Comparison of ENCODE assay signal across 22 cellular contexts in the genomic region with DNA sequence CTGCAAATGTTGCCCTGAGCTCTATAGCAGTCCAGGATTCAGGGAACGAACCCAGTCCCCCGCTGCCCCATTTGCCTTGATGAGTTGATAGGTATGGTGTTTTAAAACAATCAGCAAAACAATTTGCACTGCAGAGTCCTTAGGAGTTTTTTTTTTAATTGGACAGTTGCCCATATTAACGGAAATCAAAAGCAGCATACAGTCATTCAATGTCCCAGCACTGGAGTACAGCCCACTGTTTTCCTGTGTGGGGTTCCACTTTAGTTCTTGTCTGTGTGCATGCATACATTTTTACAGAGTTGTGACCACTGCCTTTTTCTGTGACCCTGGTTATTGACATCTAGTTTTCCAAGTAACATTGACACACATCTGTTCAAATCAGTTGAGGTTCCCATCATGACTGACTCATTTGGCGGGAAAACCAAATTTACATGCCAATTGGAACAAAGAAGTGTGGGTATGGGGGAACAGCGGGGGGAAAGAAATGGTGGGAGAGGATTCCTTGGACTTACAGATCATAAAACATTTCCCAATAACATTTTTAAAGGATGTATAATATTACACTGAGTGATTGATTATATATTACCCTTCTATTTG.
DNase-seq lines count a peak whose midpoint lies in the region; ATAC-seq and TF ChIP-seq lines count a peak whose summit lies in the region.
"Had no signal": no experiment of that assay in that cellular context is flagged by ENCODE, and none has a peak within 500 bp of the region (broad histone marks: within the 10 kb centered on the region; RNA-seq: fewer than 3 reads in every experiment).

No MANE protein-coding gene starts in this region.

- peaks cover 86% of the 10 kb centered on the region for H3K27me3 ChIP-seq in BLaER1
- H3K27me3 ChIP-seq in HUES48 (ENCODE audit: control insufficient read depth, insufficient read depth, low read length) = peaks cover 44% of the 10 kb centered on the region

- no peaks in the 10 kb centered on the region for H3K9me3 Mint-ChIP-seq in WTC11
- no peaks in the 10 kb centered on the region for H3K9me3 Mint-ChIP-seq in activated CD4-positive, alpha-beta T cell treated with anti-CD3 and anti-CD28 coated beads for 36 hours (ENCODE audit: low read depth)
- H3K9me3 Mint-ChIP-seq: activated CD4-positive, alpha-beta T cell treated with anti-CD3 and anti-CD28 coated beads, Interleukin-2, amount 10 ng/mL, durations not matched to agents 24 days and 14 days; immature natural killer cell; natural killer cell treated with Interleukin-12 subunit alpha and Interleukin-12 subunit beta and Interleukin-15 and Interleukin-18, amount 100 ng/mL, for 72 hours; stimulated activated effector memory CD8-positive, alpha-beta T cell treated with anti-CD3 and anti-CD28 coated beads, Interleukin-12 subunit alpha, Interleukin-12 subunit beta, amount 100 ng/mL, for 72 hours had no signal

- DNase-seq in WTC11 (ENCODE audit: low spot score) (no peak), lung microvascular endothelial cell (ENCODE audit: low read depth in 2 of 2) (peak; percentile 60 to 69), EL (no peak), DMS53 treated with DMSO at 0.1 percent for 48 hours (lab: John Stamatoyannopoulos, UW; ENCODE audit: unreplicated experiment) (no peak)
- DNase-seq in activated CD4-positive, alpha-beta T cell treated with anti-CD3 and anti-CD28 coated beads for 36 hours = no peak
- DNase-seq: activated naive CD4-positive, alpha-beta T cell treated with anti-CD3 and anti-CD28 coated beads, Interleukin-2, amount 50 U/mL, for 16 hours; CD4-positive, alpha-beta memory T cell; cortex of kidney; immature natural killer cell; left ventricle myocardium superior; NCI-H1417 treated with DMSO at 0.1 percent for 48 hours; NCI-H526; SHP77 had no signal

- TF ChIP-seq CTCF in WTC11 (IDR thresholded peaks at IDR 0.05) = no peak

- H3K27ac ChIP-seq in BLaER1 (no peak overlapping the region), HUES48 (ENCODE audit: low read depth, low read length) (peak overlapping the region; percentile 66)
- H3K27ac ChIP-seq: cardiac muscle cell, heart left ventricle had no signal

- H3K4me1 Mint-ChIP-seq in WTC11 = peaks cover 48% of the 10 kb centered on the region
- peaks cover 4% of the 10 kb centered on the region for H3K4me1 Mint-ChIP-seq in activated CD4-positive, alpha-beta T cell treated with anti-CD3 and anti-CD28 coated beads for 36 hours

- H3K4me1 ChIP-seq in BLaER1 (peaks cover 13% of the 10 kb centered on the region), HUES48 (ENCODE audit: control insufficient read depth, insufficient read depth, low read length) (peaks cover 58% of the 10 kb centered on the region)

- POLR2A ChIA-PET in WTC11 (lab: Charles Lee) = no interaction called here
- POLR2A ChIA-PET in activated CD4-positive, alpha-beta T cell treated with anti-CD3 and anti-CD28 coated beads for 36 hours (lab: Charles Lee) = no interaction called here

- peaks cover 43% of the 10 kb centered on the region for H3K27me3 Mint-ChIP-seq in WTC11 (ENCODE audit: low read depth)
- peaks cover 24% of the 10 kb centered on the region for H3K27me3 Mint-ChIP-seq in activated CD4-positive, alpha-beta T cell treated with anti-CD3 and anti-CD28 coated beads for 36 hours
- H3K27me3 Mint-ChIP-seq: progenitor cell of endocrine pancreas had no signal

- H3K9me3 ChIP-seq in BLaER1 (peaks cover 24% of the 10 kb centered on the region), HUES48 (ENCODE audit: control insufficient read depth, insufficient read depth, low read length) (no peaks in the 10 kb centered on the region)
- H3K9me3 ChIP-seq: heart left ventricle had no signal

- H3K4me3 ChIP-seq in BLaER1 (no peak overlapping the region), HUES48 (ENCODE audit: low read depth, low read length) (0 out of 2 replicates have a peak overlapping the region, but pooled peaks have one; percentile 63)
- H3K4me3 ChIP-seq: cardiac muscle cell, heart left ventricle had no signal

- no peak overlapping the region for H3K4me3 Mint-ChIP-seq in WTC11
- H3K4me3 Mint-ChIP-seq in activated CD4-positive, alpha-beta T cell treated with anti-CD3 and anti-CD28 coated beads for 36 hours = no peak overlapping the region
- H3K4me3 Mint-ChIP-seq: activated CD4-positive, alpha-beta T cell treated with anti-CD3 and anti-CD28 coated beads, Interleukin-2, amount 10 ng/mL, durations not matched to agents 24 days and 14 days; CD4-positive, alpha-beta memory T cell; immature natural killer cell; natural killer cell treated with Interleukin-12 subunit alpha and Interleukin-12 subunit beta and Interleukin-15 and Interleukin-18, amount 100 ng/mL, for 72 hours; stimulated activated effector memory CD8-positive, alpha-beta T cell treated with anti-CD3 and anti-CD28 coated beads, Interleukin-12 subunit alpha, Interleukin-12 subunit beta, amount 100 ng/mL, for 72 hours had no signal

- ATAC-seq in WTC11 (no peak), HG02885 (IDR thresholded peaks at IDR 0.05; ENCODE audit: poor library complexity, unreplicated experiment) (no peak)
- ATAC-seq in activated CD4-positive, alpha-beta T cell treated with anti-CD3 and anti-CD28 coated beads for 36 hours = no peak
- ATAC-seq: natural killer cell treated with Interleukin-12 subunit alpha and Interleukin-12 subunit beta and Interleukin-15 and Interleukin-18, amount 100 ng/mL, for 72 hours; stimulated activated effector memory CD8-positive, alpha-beta T cell treated with anti-CD3 and anti-CD28 coated beads, Interleukin-12 subunit alpha, Interleukin-12 subunit beta, amount 100 ng/mL, for 72 hours had no signal

- H4K20me1 ChIP-seq in BLaER1 = peaks cover 18% of the 10 kb centered on the region

- no peaks in the 10 kb centered on the region for H3K36me3 Mint-ChIP-seq in WTC11
- H3K36me3 Mint-ChIP-seq in activated CD4-positive, alpha-beta T cell treated with anti-CD3 and anti-CD28 coated beads for 36 hours (ENCODE audit: low read depth) = no peaks in the 10 kb centered on the region
- H3K36me3 Mint-ChIP-seq: CD4-positive, alpha-beta memory T cell; immature natural killer cell; natural killer cell treated with Interleukin-12 subunit alpha and Interleukin-12 subunit beta and Interleukin-15 and Interleukin-18, amount 100 ng/mL, for 72 hours had no signal

- peak overlapping the region; percentile 9; the same call in 1 of the 2 replicates for H3K27ac Mint-ChIP-seq in WTC11
- H3K27ac Mint-ChIP-seq in activated CD4-positive, alpha-beta T cell treated with anti-CD3 and anti-CD28 coated beads for 36 hours = no peak overlapping the region
- H3K27ac Mint-ChIP-seq: activated CD4-positive, alpha-beta T cell treated with anti-CD3 and anti-CD28 coated beads, Interleukin-2, amount 10 ng/mL, durations not matched to agents 24 days and 14 days; CD4-positive, alpha-beta memory T cell; immature natural killer cell; natural killer cell treated with Interleukin-12 subunit alpha and Interleukin-12 subunit beta and Interleukin-15 and Interleukin-18, amount 100 ng/mL, for 72 hours; stimulated activated effector memory CD8-positive, alpha-beta T cell treated with anti-CD3 and anti-CD28 coated beads, Interleukin-12 subunit alpha, Interleukin-12 subunit beta, amount 100 ng/mL, for 72 hours had no signal

- H3K9ac ChIP-seq in BLaER1 = no peak overlapping the region
- 0 out of 2 replicates have a peak overlapping the region, but pooled peaks have one; percentile 12 for H3K9ac ChIP-seq in HUES48 (ENCODE audit: low read depth, low read length)

- intact Hi-C loops in activated CD4-positive, alpha-beta T cell treated with anti-CD3 and anti-CD28 coated beads for 36 hours (cut with DNase I, micrococcal nuclease) = no loop called here

- no peaks in the 10 kb centered on the region for H3K36me3 ChIP-seq in BLaER1
- H3K36me3 ChIP-seq in HUES48 (ENCODE audit: control insufficient read depth, insufficient read depth, low read length) = no peaks in the 10 kb centered on the region
- H3K36me3 ChIP-seq: cardiac muscle cell, heart left ventricle had no signal

- H3K4me2 ChIP-seq in BLaER1 = peak overlapping the region; percentile 43

- CTCF ChIA-PET in WTC11 (lab: Charles Lee) = interaction anchor here (1.2 to 1.6 kb wide), 2 partner anchors 22 to 221 kb away, joined by 5 to 10 read pairs; no protein-coding TSS in a partner anchor
- CTCF ChIA-PET in activated CD4-positive, alpha-beta T cell treated with anti-CD3 and anti-CD28 coated beads for 36 hours (lab: Charles Lee) = no interaction called here

TF ChIP-seq in WTC11, 78 proteins besides CTCF, POLR2A, EP300 and RAD21:
- TF ChIP-seq, protein P1, sequence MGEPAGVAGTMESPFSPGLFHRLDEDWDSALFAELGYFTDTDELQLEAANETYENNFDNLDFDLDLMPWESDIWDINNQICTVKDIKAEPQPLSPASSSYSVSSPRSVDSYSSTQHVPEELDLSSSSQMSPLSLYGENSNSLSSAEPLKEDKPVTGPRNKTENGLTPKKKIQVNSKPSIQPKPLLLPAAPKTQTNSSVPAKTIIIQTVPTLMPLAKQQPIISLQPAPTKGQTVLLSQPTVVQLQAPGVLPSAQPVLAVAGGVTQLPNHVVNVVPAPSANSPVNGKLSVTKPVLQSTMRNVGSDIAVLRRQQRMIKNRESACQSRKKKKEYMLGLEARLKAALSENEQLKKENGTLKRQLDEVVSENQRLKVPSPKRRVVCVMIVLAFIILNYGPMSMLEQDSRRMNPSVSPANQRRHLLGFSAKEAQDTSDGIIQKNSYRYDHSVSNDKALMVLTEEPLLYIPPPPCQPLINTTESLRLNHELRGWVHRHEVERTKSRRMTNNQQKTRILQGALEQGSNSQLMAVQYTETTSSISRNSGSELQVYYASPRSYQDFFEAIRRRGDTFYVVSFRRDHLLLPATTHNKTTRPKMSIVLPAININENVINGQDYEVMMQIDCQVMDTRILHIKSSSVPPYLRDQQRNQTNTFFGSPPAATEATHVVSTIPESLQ (CRISPR knock-in tag; IDR thresholded peaks at IDR 0.05) = no peak
- TF ChIP-seq ZNF416 (CRISPR knock-in tag; IDR thresholded peaks at IDR 0.05) (no peak), IRF2 (CRISPR knock-in tag; IDR thresholded peaks at IDR 0.05; ENCODE audit: borderline replicate concordance, low read depth) (no peak), E2F5 (CRISPR knock-in tag; IDR thresholded peaks at IDR 0.05) (peak; percentile 67; the same call in 1 of the 2 replicates)

Comparison
In these comparisons a context has a peak if more than half of its experiments do, and no peak if none do; other contexts are left out.
1. DNase-seq: peak in lung microvascular endothelial cell (2 of 2); none in WTC11 (single experiment), EL (single experiment), DMS53 treated with DMSO at 0.1 percent for 48 hours (single experiment) and activated CD4-positive, alpha-beta T cell treated with anti-CD3 and anti-CD28 coated beads for 36 hours (single experiment).